10 cellular contexts compared by ENCODE assay signal in genomic region chr1:110726755-110727154, GRCh38. TPM values are rescaled to one million over a fixed set of nuclear protein-coding genes. Genes with fewer than 3 reads are reported as not detected.
DNase-seq lines count a peak whose midpoint lies in the region; ATAC-seq lines count a peak whose summit lies in the region.
"Had no signal": no experiment of that assay in that cellular context is flagged by ENCODE, and none has a peak within 500 bp of the region (broad histone marks: within the 10 kb centered on the region; RNA-seq: fewer than 3 reads in every experiment).

No MANE protein-coding gene starts in this region.

- no peaks in the 10 kb centered on the region for H3K9me3 Mint-ChIP-seq in activated T-helper 17 cell treated with anti-CD3 and anti-CD28 coated beads, Interleukin-2, amount 50 U/mL, for 72 hours

- no peaks in the 10 kb centered on the region for H3K27me3 Mint-ChIP-seq in activated T-helper 17 cell treated with anti-CD3 and anti-CD28 coated beads, Interleukin-2, amount 50 U/mL, for 72 hours

- no peaks in the 10 kb centered on the region for H3K36me3 Mint-ChIP-seq in activated T-helper 17 cell treated with anti-CD3 and anti-CD28 coated beads, Interleukin-2, amount 50 U/mL, for 72 hours (ENCODE audit: low read depth)

- peaks cover 28% of the 10 kb centered on the region for H3K4me1 Mint-ChIP-seq in activated T-helper 17 cell treated with anti-CD3 and anti-CD28 coated beads, Interleukin-2, amount 50 U/mL, for 72 hours

- ATAC-seq in GM18498 (IDR thresholded peaks at IDR 0.05; ENCODE audit: unreplicated experiment) (peak; percentile 91), GM19467 (IDR thresholded peaks at IDR 0.05; ENCODE audit: unreplicated experiment) (peak; percentile 73), HG03135 (IDR thresholded peaks at IDR 0.05; ENCODE audit: unreplicated experiment) (peak; percentile 89)
- peak; percentile 37 for ATAC-seq in activated T-helper 17 cell treated with anti-CD3 and anti-CD28 coated beads, Interleukin-2, amount 50 U/mL, for 72 hours (replicated peaks)

- peak overlapping the region; percentile 24 for H3K27ac Mint-ChIP-seq in activated T-helper 17 cell treated with anti-CD3 and anti-CD28 coated beads, Interleukin-2, amount 50 U/mL, for 72 hours

- DNase-seq in inferior parietal cortex (ENCODE audit: extremely low spot score) (no peak), NCI-H146 (lab: John Stamatoyannopoulos, UW) (no peak), amygdala (lab: John Stamatoyannopoulos, UW) (no peak), NCI-H146 treated with DMSO at 0.1 percent for 48 hours (lab: John Stamatoyannopoulos, UW; ENCODE audit: unreplicated experiment) (no peak)
- DNase-seq: GF-D8, T-helper 9 cell had no signal

- peak overlapping the region; percentile 60 for H3K4me3 Mint-ChIP-seq in activated T-helper 17 cell treated with anti-CD3 and anti-CD28 coated beads, Interleukin-2, amount 50 U/mL, for 72 hours

RNA-seq across cellular contexts. Expression of gene KCNA3, which starts 52.0 kb away (rescaled TPM):
- 10 to 100 TPM; 22.7 to 61.7 TPM for total RNA-seq in activated T-helper 17 cell treated with anti-CD3 and anti-CD28 coated beads, Interleukin-2, amount 50 U/mL, for 72 hours

Comparison
In these comparisons a context has a peak if more than half of its experiments do, and no peak if none do; other contexts are left out.
1. ATAC-seq: peak in every context shown above with its lines; median percentile 91 in GM18498; 89 in HG03135; 73 in GM19467; 37 in activated T-helper 17 cell treated with anti-CD3 and anti-CD28 coated beads, Interleukin-2, amount 50 U/mL, for 72 hours.